ENCODE assay signal across 8 cellular contexts in genomic region chr1:50968021-50968883, GRCh38. TPM values are rescaled to one million over a fixed set of nuclear protein-coding genes. Genes with fewer than 3 reads are reported as not detected.
A peak's percentile ranks its signal among the peaks of the same experiment; 100 is the strongest.
DNase-seq lines count a peak whose midpoint lies in the region; ATAC-seq and TF ChIP-seq lines count a peak whose summit lies in the region.

No MANE protein-coding gene starts in this region.

- TF ChIP-seq CTCF in GM10266 (IDR thresholded peaks at IDR 0.05; ENCODE audit: control insufficient read depth, insufficient read depth, low read depth, missing control alignments) (peak; percentile 59), SU-DHL-6 (IDR thresholded peaks at IDR 0.05; ENCODE audit: insufficient read depth, low read length, poor library complexity, severe bottlenecking) (peak; percentile 39), heart left ventricle (IDR thresholded peaks at IDR 0.05) (peak in 11 of 12 donors; percentile 12 to 56 (median 41)), upper lobe of right lung (IDR thresholded peaks at IDR 0.05) (peak; percentile 47)

- H3K4me1 ChIP-seq in adipocyte (ENCODE audit: control insufficient read depth, insufficient read depth, low read length) (peaks cover 14% of the 10 kb centered on the region), heart left ventricle (peaks cover 0 to 39% (median 12%) of the 10 kb centered on the region in 12 donors), upper lobe of right lung (no peaks in the 10 kb centered on the region)

- peak overlapping the region; percentile 89 for H2AFZ ChIP-seq in SU-DHL-6 (ENCODE audit: low read depth, low read length, severe bottlenecking)

- intact Hi-C loops in heart left ventricle (cut with DNase I) (loop anchor here in 3 of 10 donors (1.0 to 10.0 kb wide), 9 partner anchors 8 to 907 kb away; partner anchors contain the start of genes EPS15 (in 1 of the 3), FAF1 (in 1 of the 3), NRDC (in 1 of the 3) and RNF11 (in 1 of the 3)), posterior cingulate gyrus (cut with DNase I) (loop anchor here (1.0 to 5.0 kb wide), 3 partner anchors 8 to 274 kb away; partner anchors contain the start of gene FAF1), upper lobe of right lung (cut with DNase I) (no loop called here)

- H3K9ac ChIP-seq in SU-DHL-6 (ENCODE audit: low read length) (peak overlapping the region; percentile 99), adipocyte (ENCODE audit: low read length) (peak overlapping the region; percentile 91)

- WGBS in heart left ventricle, 4 donors = 0 to 1% (median 0%) methylated on average over 38 to 80 of the region's 80 CpGs

- peak; percentile 46 for ATAC-seq in HG02623 (IDR thresholded peaks at IDR 0.05; ENCODE audit: unreplicated experiment)
- ATAC-seq in heart left ventricle = peak; percentile 90 to 96 (median 95)
- peak; percentile 96 for ATAC-seq in upper lobe of right lung

- H3K4me2 ChIP-seq in SU-DHL-6 (ENCODE audit: low read depth, low read length, poor library complexity, severe bottlenecking) = peak overlapping the region; percentile 83

- H3K36me3 ChIP-seq in SU-DHL-6 (ENCODE audit: low read length) (peaks cover 27% of the 10 kb centered on the region), adipocyte (ENCODE audit: control insufficient read depth, insufficient read depth, low read length, severe bottlenecking) (no peaks in the 10 kb centered on the region), heart left ventricle (no peaks in the 10 kb centered on the region), upper lobe of right lung (no peaks in the 10 kb centered on the region)

- peaks cover 51% of the 10 kb centered on the region for H3F3A ChIP-seq in SU-DHL-6 (ENCODE audit: insufficient read depth)

- H4K20me1 ChIP-seq in SU-DHL-6 (ENCODE audit: low read depth, low read length) = peaks cover 12% of the 10 kb centered on the region

- DNase-seq in GM10266 (ENCODE audit: extremely low spot score) (peak; percentile 92), NCI-H1105 treated with DMSO at 0.1 percent for 48 hours (lab: John Stamatoyannopoulos, UW) (peak; percentile 95), adipocyte (ENCODE audit: low read depth) (peak; percentile 97), heart left ventricle (peak; percentile 94 to 96 (median 95)), posterior cingulate gyrus (peak; percentile 77 to 97 (median 85)), upper lobe of right lung (peak; percentile 96)

- TF ChIP-seq POLR2A in heart left ventricle (IDR thresholded peaks at IDR 0.05) = peak in 1 of 2 donors; percentile 70

- peaks cover 43% of the 10 kb centered on the region for H3K79me2 ChIP-seq in SU-DHL-6 (ENCODE audit: insufficient read depth, low read length)

- no peaks in the 10 kb centered on the region for H3K9me3 ChIP-seq in SU-DHL-6 (ENCODE audit: insufficient read depth, low read length)
- H3K9me3 ChIP-seq in adipocyte (ENCODE audit: control insufficient read depth, low read length) = no peaks in the 10 kb centered on the region
- H3K9me3 ChIP-seq in heart left ventricle = no peaks in the 10 kb centered on the region
- no peaks in the 10 kb centered on the region for H3K9me3 ChIP-seq in upper lobe of right lung

- H3K27me3 ChIP-seq in SU-DHL-6 (ENCODE audit: low read length) = no peaks in the 10 kb centered on the region
- no peaks in the 10 kb centered on the region for H3K27me3 ChIP-seq in adipocyte (replicated peaks; ENCODE audit: control insufficient read depth, insufficient read depth, low read length)
- no peaks in the 10 kb centered on the region for H3K27me3 ChIP-seq in heart left ventricle
- H3K27me3 ChIP-seq in upper lobe of right lung = peaks cover 7% of the 10 kb centered on the region

- peak overlapping the region; percentile 94 for H3K4me3 ChIP-seq in SU-DHL-6 (ENCODE audit: insufficient read depth, low read length, poor library complexity, severe bottlenecking)
- H3K4me3 ChIP-seq in adipocyte (ENCODE audit: low read length) = peak overlapping the region; percentile 91
- H3K4me3 ChIP-seq in heart left ventricle = peak overlapping the region; percentile 57 to 91 (median 82)
- H3K4me3 ChIP-seq in upper lobe of right lung = peak overlapping the region; percentile 73

- H3K27ac ChIP-seq in SU-DHL-6 (ENCODE audit: low read depth, low read length) (peak overlapping the region; percentile 99), heart left ventricle (peak overlapping the region; percentile 92 to 99 (median 96)), upper lobe of right lung (peak overlapping the region; percentile 94)

- H3K9me2 ChIP-seq in SU-DHL-6 (replicated peaks; ENCODE audit: insufficient read depth, low read length) = no peaks in the 10 kb centered on the region

RNA-seq across cellular contexts. Expression of gene CDKN2C, which starts 1.8 kb away (rescaled TPM):
- total RNA-seq in heart left ventricle = 10 to 100 TPM; 11.2 to 18.8 (median 16.0) TPM
- 10 to 100 TPM; 12.7 TPM for polyA plus RNA-seq in heart left ventricle
- total RNA-seq in upper lobe of right lung = 9.6 TPM

RNA-seq across cellular contexts. Expression of gene FAF1, which starts 8.2 kb away (rescaled TPM):
- total RNA-seq in heart left ventricle (100 to 1,000 TPM in 1 of 9 donors, 10 to 100 TPM in 8; 46.6 to 112 (median 83.6) TPM), upper lobe of right lung (46.4 TPM)
- polyA plus RNA-seq in heart left ventricle = 10 to 100 TPM; 41.0 to 76.0 TPM

Comparison
In these comparisons a context has a peak if more than half of its experiments do, and no peak if none do; other contexts are left out.
1. Peak in every context shown above with its lines: DNase-seq, ATAC-seq, H3K4me3 ChIP-seq and H3K27ac ChIP-seq.
2. ATAC-seq: peak in every context shown above with its lines; median percentile 96 in upper lobe of right lung; 95 in heart left ventricle; 46 in HG02623.